In genomic region chr5:180161420-180162303, GRCh38 we compare ENCODE assay signal across 11 cellular contexts. TPM values are rescaled to one million over a fixed set of nuclear protein-coding genes. Genes with fewer than 3 reads are reported as not detected.
DNase-seq lines count a peak whose midpoint lies in the region; ATAC-seq, FAIRE-seq and TF ChIP-seq lines count a peak whose summit lies in the region.
"Had no signal": no experiment of that assay in that cellular context is flagged by ENCODE, and none has a peak within 500 bp of the region (broad histone marks: within the 10 kb centered on the region; RNA-seq: fewer than 3 reads in every experiment).

No MANE protein-coding gene starts in this region.

- intact Hi-C loops in sigmoid colon (cut with DNase I) = no loop called here

- peaks cover 0 to 6% (median 5%) of the 10 kb centered on the region in 3 donors for H3K27me3 ChIP-seq in sigmoid colon

- no peak for TF ChIP-seq CTCF in sigmoid colon (IDR thresholded peaks at IDR 0.05)

- TF ChIP-seq POLR2A in sigmoid colon (IDR thresholded peaks at IDR 0.05) (no peak), GM12892 (IDR thresholded peaks at IDR 0.05; ENCODE audit: low read depth, low read length) (no peak)

- TF ChIP-seq EP300 in sigmoid colon (IDR thresholded peaks at IDR 0.05) = no peak

- peak; percentile 30 for DNase-seq in NCI-H146 (lab: John Stamatoyannopoulos, UW)
- no peak for DNase-seq in NCI-H146 treated with DMSO at 0.1 percent for 48 hours (lab: John Stamatoyannopoulos, UW; ENCODE audit: unreplicated experiment)
- DNase-seq in NCI-H2196 treated with DMSO at 0.1 percent for 48 hours (lab: John Stamatoyannopoulos, UW; ENCODE audit: unreplicated experiment) = peak; percentile 25
- DNase-seq in globus pallidus (ENCODE audit: low spot score) = peak; percentile 80
- DNase-seq in sigmoid colon = peak; percentile 61
- DNase-seq in GM12892 (ENCODE audit: insufficient read length) = no peak
- no peak for DNase-seq in DMS153 (lab: John Stamatoyannopoulos, UW)
- DNase-seq: activated CD4-positive, alpha-beta T cell treated with anti-CD3 and anti-CD28 coated beads for 4 hours; NK-92 treated with Interleukin-12 subunit alpha and Interleukin-12 subunit beta, amount 100 ng/mL, for 24 hours had no signal

- FAIRE-seq in GM12892 (lab: Jason Lieb, UNC) = no peak

- H3K36me3 ChIP-seq in sigmoid colon = no peaks in the 10 kb centered on the region

- no peak for ATAC-seq in HG03175 (IDR thresholded peaks at IDR 0.05; ENCODE audit: unreplicated experiment)

- peaks cover 0 to 3% (median 0%) of the 10 kb centered on the region in 4 donors for H3K9me3 ChIP-seq in sigmoid colon

- H3K27ac ChIP-seq in sigmoid colon = no peak overlapping the region

- 59 to 86% methylated on average over 39 of the region's 39 CpGs for WGBS in sigmoid colon, 2 donors

- no peak overlapping the region for H3K4me3 ChIP-seq in sigmoid colon

- H3K4me1 ChIP-seq in sigmoid colon = no peaks in the 10 kb centered on the region

RNA-seq across cellular contexts. Expression of gene RASGEF1C, which starts 47.3 kb away (rescaled TPM):
- total RNA-seq in sigmoid colon = 1 to 10 TPM in 3 of 4 donors, under 1 TPM in 1; 0.66 to 4.2 (median 1.5) TPM
- polyA plus RNA-seq in sigmoid colon = under 1 TPM in 1 of 3 donors, not detected in 2; 0.35 TPM
- not detected for polyA plus RNA-seq in GM12892 (2012; ENCODE audit: missing spikeins)
- polyA plus RNA-seq: fibroblast of lung had no signal

Comparison
In these comparisons a context has a peak if more than half of its experiments do, and no peak if none do; other contexts are left out.
1. DNase-seq: peak in NCI-H146 (single experiment), NCI-H2196 treated with DMSO at 0.1 percent for 48 hours (single experiment), globus pallidus (single experiment) and sigmoid colon (single experiment); none in NCI-H146 treated with DMSO at 0.1 percent for 48 hours (single experiment), GM12892 (single experiment) and DMS153 (single experiment).